In genomic region chr3:158794936-158795518, GRCh38 we compare ENCODE assay signal across 9 cellular contexts. TPM values are rescaled to one million over a fixed set of nuclear protein-coding genes. Genes with fewer than 3 reads are reported as not detected.
DNase-seq lines count a peak whose midpoint lies in the region; ATAC-seq and TF ChIP-seq lines count a peak whose summit lies in the region.
"Had no signal": no experiment of that assay in that cellular context is flagged by ENCODE, and none has a peak within 500 bp of the region (broad histone marks: within the 10 kb centered on the region; RNA-seq: fewer than 3 reads in every experiment).

No MANE protein-coding gene starts in this region.

- no peak overlapping the region for H3K27ac Mint-ChIP-seq in CD8-positive, alpha-beta T cell
- H3K27ac Mint-ChIP-seq: IgD-negative memory B cell had no signal

- H3K9me3 Mint-ChIP-seq in CD8-positive, alpha-beta T cell = no peaks in the 10 kb centered on the region

- H3K4me1 ChIP-seq in CD8-positive, alpha-beta T cell (ENCODE audit: insufficient read depth, low read length) = peaks cover 3% of the 10 kb centered on the region
- H3K4me1 ChIP-seq in upper lobe of left lung = peaks cover 4 to 9% (median 7%) of the 10 kb centered on the region in 4 donors

- H3K27me3 Mint-ChIP-seq in CD8-positive, alpha-beta T cell (ENCODE audit: low read depth) = no peaks in the 10 kb centered on the region
- H3K27me3 Mint-ChIP-seq: IgD-negative memory B cell had no signal

- no peak overlapping the region for H3K4me3 Mint-ChIP-seq in CD8-positive, alpha-beta T cell
- H3K4me3 Mint-ChIP-seq: IgD-negative memory B cell had no signal

- no peak for TF ChIP-seq EP300 in upper lobe of left lung (IDR thresholded peaks at IDR 0.05)

- CTCF ChIA-PET in CD8-positive, alpha-beta T cell (lab: Charles Lee) = interaction anchor here (0.6 to 2.1 kb wide), 9 partner anchors 9 to 465 kb away, joined by 3 to 11 read pairs (median 4); partner anchors contain the start of gene GFM1

- H3K27me3 ChIP-seq in CD8-positive, alpha-beta T cell (ENCODE audit: insufficient read depth, low read length) = no peaks in the 10 kb centered on the region
- no peaks in the 10 kb centered on the region for H3K27me3 ChIP-seq in upper lobe of left lung

- POLR2A ChIA-PET in CD8-positive, alpha-beta T cell (lab: Charles Lee) = no interaction called here

- no peaks in the 10 kb centered on the region for H3K36me3 Mint-ChIP-seq in CD8-positive, alpha-beta T cell
- H3K36me3 Mint-ChIP-seq: IgD-negative memory B cell had no signal

- ATAC-seq in CD8-positive, alpha-beta T cell = peak; percentile 52
- ATAC-seq in GM19035 (IDR thresholded peaks at IDR 0.05; ENCODE audit: unreplicated experiment) = peak; percentile 77
- peak in 1 of 2 donors; percentile 53 for ATAC-seq in upper lobe of left lung (ENCODE audit: low FRiP score in 2 of 2)

- no peaks in the 10 kb centered on the region for H3K9me3 ChIP-seq in CD8-positive, alpha-beta T cell (ENCODE audit: low read length)
- peaks cover 0 to 6% (median 0%) of the 10 kb centered on the region in 4 donors for H3K9me3 ChIP-seq in upper lobe of left lung

- intact Hi-C loops in CD8-positive, alpha-beta T cell (cut with DNase I, micrococcal nuclease) = loop anchor here in 1 of 2 experiments (5.0 kb wide), 2 partner anchors 1173 to 1188 kb away; no protein-coding TSS in a partner anchor

- TF ChIP-seq CTCF in CD8-positive, alpha-beta T cell (IDR thresholded peaks at IDR 0.05) = peak; percentile 50
- peak; percentile 74 for TF ChIP-seq CTCF in fibroblast of villous mesenchyme (IDR thresholded peaks at IDR 0.05; ENCODE audit: insufficient read depth, low read depth, low read length)
- TF ChIP-seq CTCF in upper lobe of left lung (IDR thresholded peaks at IDR 0.05) = peak; percentile 33 to 60 (median 49)

- peaks cover 3% of the 10 kb centered on the region for H3K4me1 Mint-ChIP-seq in CD8-positive, alpha-beta T cell (ENCODE audit: low read depth)

- DNase-seq in CD8-positive, alpha-beta T cell = no peak
- DNase-seq in HT1080 (ENCODE audit: low read depth) (peak; percentile 61), SKM-1 (lab: John Stamatoyannopoulos, UW; ENCODE audit: unreplicated experiment) (peak; percentile 61), fibroblast of villous mesenchyme (ENCODE audit: low read depth) (peak; percentile 67), upper lobe of left lung (no peak), mucosa of gallbladder (ENCODE audit: low spot score) (no peak)
- DNase-seq in activated effector memory CD4-positive, alpha-beta T cell treated with anti-CD3 and anti-CD28 coated beads, Interleukin-2, amount 50 U/mL, for 16 hours = no peak

- WGBS in upper lobe of left lung, 2 donors = 74 to 79% methylated on average over 5 of the region's 5 CpGs

- H3K27ac ChIP-seq in CD8-positive, alpha-beta T cell (ENCODE audit: low read depth, low read length) = no peak overlapping the region
- no peak overlapping the region for H3K27ac ChIP-seq in upper lobe of left lung

- H3K4me3 ChIP-seq in CD8-positive, alpha-beta T cell (ENCODE audit: low read depth, low read length) = no peak overlapping the region
- no peak overlapping the region for H3K4me3 ChIP-seq in fibroblast of villous mesenchyme (ENCODE audit: low read depth, low read length)
- no peak overlapping the region for H3K4me3 ChIP-seq in upper lobe of left lung

- no peak for TF ChIP-seq POLR2A in upper lobe of left lung (IDR thresholded peaks at IDR 0.05)

- no peaks in the 10 kb centered on the region for H3K36me3 ChIP-seq in CD8-positive, alpha-beta T cell (ENCODE audit: insufficient read depth, low read length)
- no peaks in the 10 kb centered on the region for H3K36me3 ChIP-seq in upper lobe of left lung

RNA-seq across cellular contexts. Expression of gene MFSD1, which starts 6.8 kb away (rescaled TPM):
- 1 to 10 TPM; 5.3 to 6.3 TPM for total RNA-seq in CD8-positive, alpha-beta T cell
- total RNA-seq in HT1080 (2014; rRNA removed; shearing (Covaris generic)) = 140 and 150 TPM in 2 replicates
- polyA plus RNA-seq in HT1080 (2015; cell fraction: cytosol; rRNA removed) = 133 and 154 TPM in 2 replicates
- 153 and 174 TPM in 2 replicates for polyA plus RNA-seq in HT1080 (2015; cell fraction: nucleus; rRNA removed)
- total RNA-seq in fibroblast of villous mesenchyme (95.7 and 142 TPM in 2 replicates), upper lobe of left lung (100 to 1,000 TPM in 3 of 6 donors, 10 to 100 TPM in 3; 51.5 to 127 (median 106) TPM), mucosa of gallbladder (53.1 TPM)

Comparison
In these comparisons a context has a peak if more than half of its experiments do, and no peak if none do; other contexts are left out.
1. DNase-seq: peak in HT1080 (single experiment), SKM-1 (single experiment) and fibroblast of villous mesenchyme (single experiment); none in CD8-positive, alpha-beta T cell (0 of 7), upper lobe of left lung (0 of 2), activated effector memory CD4-positive, alpha-beta T cell treated with anti-CD3 and anti-CD28 coated beads, Interleukin-2, amount 50 U/mL, for 16 hours (single experiment) and mucosa of gallbladder (single experiment).
2. Peak in every context shown above with its lines, with median percentiles within 50 percentile points of each other: CTCF ChIP-seq.